In genomic region chr1:27724961-27725373, GRCh38 we compare ENCODE assay signal across 2 cellular contexts.
TF ChIP-seq lines count a peak whose summit lies in the region.

No MANE protein-coding gene starts in this region.

TF ChIP-seq in HEK293T, 16 proteins besides CTCF, POLR2A, EP300 and RAD21:
- TF ChIP-seq HDGF (IDR thresholded peaks at IDR 0.05; ENCODE audit: borderline replicate concordance) (peak; percentile 92; the same call in 1 of the 2 replicates), CTBP1 (IDR thresholded peaks at IDR 0.05; ENCODE audit: borderline replicate concordance) (no peak)
TF ChIP-seq in HEK293T: peak in this region for 1.

TF ChIP-seq in H1, 55 proteins besides CTCF, POLR2A, EP300 and RAD21:
- TF ChIP-seq KDM1A (IDR thresholded peaks at IDR 0.05; ENCODE audit: borderline replicate concordance, low read length) (no peak), TCF12 (IDR thresholded peaks at IDR 0.05; ENCODE audit: low read depth, low read length) (no peak), MAX (IDR thresholded peaks at IDR 0.05) (peak; percentile 54; the same call in 1 of the 2 replicates), SAP30 (IDR thresholded peaks at IDR 0.05; ENCODE audit: insufficient read depth, insufficient replicate concordance, low read length) (no peak), PHF8 (conservative IDR thresholded peaks at IDR 0.05; ENCODE audit: low read depth, low read length) (no peak), ZNF274 (IDR thresholded peaks at IDR 0.05; ENCODE audit: borderline replicate concordance, extremely low read depth, low read length) (no peak), RBBP5 (IDR thresholded peaks at IDR 0.05; ENCODE audit: borderline replicate concordance, low read depth, low read length) (no peak), ASH2L (IDR thresholded peaks at IDR 0.05; ENCODE audit: low read length) (no peak), RFX5 (IDR thresholded peaks at IDR 0.05; ENCODE audit: borderline replicate concordance, low read depth, low read length) (0 out of 2 replicates have a peak, but pooled peaks have one; percentile 29), SRF (IDR thresholded peaks at IDR 0.05; ENCODE audit: low read depth, low read length) (no peak)
- TF ChIP-seq, protein P1, sequence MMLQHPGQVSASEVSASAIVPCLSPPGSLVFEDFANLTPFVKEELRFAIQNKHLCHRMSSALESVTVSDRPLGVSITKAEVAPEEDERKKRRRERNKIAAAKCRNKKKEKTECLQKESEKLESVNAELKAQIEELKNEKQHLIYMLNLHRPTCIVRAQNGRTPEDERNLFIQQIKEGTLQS (IDR thresholded peaks at IDR 0.05; ENCODE audit: insufficient read depth, low read depth, low read length) = no peak
